ENCODE assay signal across 8 cellular contexts in the genomic region with DNA sequence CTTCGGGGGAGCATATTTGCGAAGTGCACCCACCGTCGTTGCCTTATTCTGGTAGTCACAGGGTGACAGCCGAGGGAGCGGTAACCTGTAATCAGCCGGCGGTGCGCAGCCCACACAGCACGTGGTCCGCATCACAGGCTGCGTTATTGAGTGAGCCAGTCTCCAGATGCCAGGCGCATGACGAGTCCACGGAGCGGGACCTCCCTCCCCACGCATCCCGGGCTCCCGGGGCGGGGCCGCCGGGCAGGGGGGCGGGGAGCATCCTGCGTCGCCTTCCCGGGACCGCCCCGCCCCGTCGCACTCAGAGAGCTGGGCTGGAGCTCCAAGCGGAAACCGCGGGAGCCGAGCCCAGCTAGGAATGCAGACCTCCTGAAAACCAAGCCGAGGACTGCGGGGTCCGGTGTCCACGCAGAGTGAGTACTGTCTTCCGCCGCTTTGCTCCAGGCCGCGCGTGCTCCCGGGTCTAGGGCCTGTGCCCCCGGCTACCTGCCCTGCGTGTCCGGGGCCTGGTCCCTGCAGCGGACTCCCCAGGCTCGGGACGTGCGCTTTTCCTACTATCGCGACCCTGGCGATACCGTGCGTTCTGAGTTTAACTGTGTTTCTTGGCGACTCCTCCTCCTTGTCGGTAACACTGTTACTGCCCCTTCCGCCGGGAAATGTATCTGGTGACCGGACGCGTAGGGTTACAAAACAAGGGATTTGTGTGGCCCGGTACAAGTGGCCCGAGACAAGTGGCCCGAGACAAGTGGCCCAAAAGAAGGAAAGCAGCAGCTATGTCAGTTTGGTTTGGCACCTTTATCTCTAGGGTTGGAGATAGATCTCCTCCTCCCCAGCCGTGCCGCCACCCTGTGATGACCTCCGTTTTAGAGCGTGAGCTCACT. TPM values are rescaled to one million over a fixed set of nuclear protein-coding genes. Genes with fewer than 3 reads are reported as not detected.
A peak's percentile ranks its signal among the peaks of the same experiment; 100 is the strongest.
DNase-seq lines count a peak whose midpoint lies in the region; ATAC-seq and TF ChIP-seq lines count a peak whose summit lies in the region.

No MANE protein-coding gene starts in this region.

- CTCF ChIA-PET in HEK293T (lab: Yijun Ruan, JAX): interaction anchor here (0.7 to 2.4 kb wide), 3 partner anchors 15 to 50 kb away, joined by 4 to 19 read pairs (median 4); no protein-coding TSS in a partner anchor
- CTCF ChIA-PET in WTC11 (lab: Charles Lee): interaction anchor here (0.8 to 2.2 kb wide), 8 partner anchors 12 to 440 kb away, joined by 3 to 10 read pairs (median 4); partner anchors contain the start of gene LIX1
- CTCF ChIA-PET in mammary epithelial cell (lab: Charles Lee; ENCODE audit: low non-redundant PET): interaction anchor here (0.5 to 0.7 kb wide), 4 partner anchors 18 to 194 kb away, joined by 4 to 5 read pairs (median 4); no protein-coding TSS in a partner anchor

- in situ Hi-C loops in mammary epithelial cell (cut with MboI; ENCODE audit: low sequenced_read_pairs in 2 of 2): no loop called here

- H3K9me3 ChIP-seq in mammary epithelial cell (replicated peaks; ENCODE audit: insufficient read depth, low read length) (no peaks in the 10 kb centered on the region), skeletal muscle tissue (ENCODE audit: control insufficient read depth in 3 of 3, low read length in 3 of 3) (no peaks in the 10 kb centered on the region)

- H3K36me3 ChIP-seq in mammary epithelial cell (ENCODE audit: insufficient read depth, low read length) (peaks cover 1% of the 10 kb centered on the region), skeletal muscle tissue (ENCODE audit: control insufficient read depth in 3 of 3, insufficient read depth in 3 of 3, low read length in 3 of 3) (no peaks in the 10 kb centered on the region)

- peak overlapping the region; percentile 85 for H3K27ac Mint-ChIP-seq in WTC11

- peak overlapping the region; percentile 99 for H3K9ac ChIP-seq in mammary epithelial cell (ENCODE audit: insufficient read depth, low read length)
- H3K9ac ChIP-seq in skeletal muscle tissue (ENCODE audit: low read depth in 1 of 3, low read length in 3 of 3): peak overlapping the region; percentile 83 to 99 (median 96)

- DNase-seq in GM10266 (ENCODE audit: extremely low spot score) (peak; percentile 63), HEK293T (ENCODE audit: extremely low spot score) (peak; percentile 87), NCI-H1048 (lab: John Stamatoyannopoulos, UW) (peak; percentile 73), WTC11 (ENCODE audit: low spot score) (peak; percentile 71), mammary epithelial cell (peak; percentile 97), iPS-NIHi11 (ENCODE audit: low spot score) (peak; percentile 89), NK-92 (lab: John Stamatoyannopoulos, UW; ENCODE audit: unreplicated experiment) (no peak)

- peaks cover 76% of the 10 kb centered on the region for H3K79me2 ChIP-seq in mammary epithelial cell (ENCODE audit: insufficient read depth, low read length)

- intact Hi-C loops in mammary epithelial cell (cut with micrococcal nuclease): loop anchor here (1.0 to 5.0 kb wide), 5 partner anchors 10 to 88 kb away; partner anchors contain the start of gene CAST

- peak; percentile 85 for ATAC-seq in WTC11

- BruUV-seq in mammary epithelial cell (replicated peaks; lab: Mats Ljungman, UMichigan): no TSS peak

- peak overlapping the region; percentile 99 for H3K27ac ChIP-seq in mammary epithelial cell (ENCODE audit: insufficient read depth, low read depth, low read length)
- peak overlapping the region; percentile 94 for H3K27ac ChIP-seq in skeletal muscle tissue (ENCODE audit: low read depth, low read length)

- TF ChIP-seq CTCF in GM10266 (IDR thresholded peaks at IDR 0.05; ENCODE audit: control insufficient read depth, insufficient read depth, low read depth, missing control alignments) (no peak), WTC11 (IDR thresholded peaks at IDR 0.05) (no peak), mammary epithelial cell (conservative IDR thresholded peaks at IDR 0.05 in 1 of 2, IDR thresholded peaks at IDR 0.05 in 1 of 2; ENCODE audit: extremely low read depth in 1 of 2, insufficient read depth in 1 of 2, low read depth in 1 of 2, low read length in 2 of 2) (no peak)

- peaks cover 54% of the 10 kb centered on the region for H3K4me1 ChIP-seq in mammary epithelial cell (ENCODE audit: insufficient read depth, low read length)
- H3K4me1 ChIP-seq in skeletal muscle tissue (ENCODE audit: control insufficient read depth in 3 of 3, insufficient read depth in 3 of 3, low read length in 3 of 3): peaks cover 15 to 40% (median 21%) of the 10 kb centered on the region in 3 donors

- peak overlapping the region; percentile 90 for H3K4me2 ChIP-seq in mammary epithelial cell (ENCODE audit: insufficient read depth, low read depth, low read length)

- H3K4me3 Mint-ChIP-seq in WTC11: peak overlapping the region; percentile 89

- no peaks in the 10 kb centered on the region for H3K9me3 Mint-ChIP-seq in WTC11

- H3K27me3 ChIP-seq in mammary epithelial cell (ENCODE audit: insufficient read depth, low read length) (no peaks in the 10 kb centered on the region), skeletal muscle tissue (ENCODE audit: control insufficient read depth in 3 of 3, insufficient read depth in 3 of 3, low read length in 3 of 3) (no peaks in the 10 kb centered on the region)

- no peaks in the 10 kb centered on the region for H4K20me1 ChIP-seq in mammary epithelial cell (ENCODE audit: insufficient read depth, low read length)

- H3K4me3 ChIP-seq in mammary epithelial cell (replicated peaks in 1 of 3; ENCODE audit: insufficient read depth in 1 of 3, low read depth in 2 of 3, low read length in 3 of 3) (peak overlapping the region; percentile 63 to 79 (median 68)), skeletal muscle tissue (ENCODE audit: low read length in 3 of 3) (peak overlapping the region; percentile 68 to 94 (median 76))

- H3K27me3 Mint-ChIP-seq in WTC11 (ENCODE audit: low read depth): peaks cover 8% of the 10 kb centered on the region; the same call in 1 of the 2 replicates

- no peaks in the 10 kb centered on the region for H3K36me3 Mint-ChIP-seq in WTC11

- no peak overlapping the region for H2AFZ ChIP-seq in mammary epithelial cell (ENCODE audit: low read depth, low read length)

- H3K4me1 Mint-ChIP-seq in WTC11: peaks cover 25% of the 10 kb centered on the region

- WGBS in mammary epithelial cell (ENCODE audit: low coverage, missing lambda C conversion rate): 2% methylated on average over 31 of the region's 70 CpGs

- POLR2A ChIA-PET in HEK293T (lab: Yijun Ruan, JAX): interaction anchor here (0.6 to 3.9 kb wide), 17 partner anchors 11 to 917 kb away, joined by 3 to 23 read pairs (median 3); partner anchors contain the start of genes CAST and ERAP1
- POLR2A ChIA-PET in WTC11 (lab: Charles Lee): interaction anchor here (1.0 to 3.1 kb wide), 6 partner anchors 12 to 270 kb away, joined by 3 to 11 read pairs (median 3); partner anchors contain the start of gene CAST

- dilution Hi-C loops in mammary epithelial cell (cut with HindIII; ENCODE audit: low sequenced_read_pairs): no loop called here

TF ChIP-seq in HEK293T, 16 proteins besides CTCF, POLR2A, EP300 and RAD21:
- TF ChIP-seq FOXA1 (IDR thresholded peaks at IDR 0.05): no peak
- peak; percentile 19; the same call in 1 of the 2 replicates for TF ChIP-seq CTBP1 (IDR thresholded peaks at IDR 0.05; ENCODE audit: borderline replicate concordance)
- no peak for TF ChIP-seq SP1 (IDR thresholded peaks at IDR 0.05)
- TF ChIP-seq TARDBP (IDR thresholded peaks at IDR 0.05): 0 out of 2 replicates have a peak, but pooled peaks have one; percentile 8
- no peak for TF ChIP-seq NFRKB (IDR thresholded peaks at IDR 0.05)
- TF ChIP-seq BHLHE40 (IDR thresholded peaks at IDR 0.05; ENCODE audit: borderline replicate concordance): no peak
- no peak for TF ChIP-seq SUZ12 (IDR thresholded peaks at IDR 0.05)
- TF ChIP-seq, protein P1, sequence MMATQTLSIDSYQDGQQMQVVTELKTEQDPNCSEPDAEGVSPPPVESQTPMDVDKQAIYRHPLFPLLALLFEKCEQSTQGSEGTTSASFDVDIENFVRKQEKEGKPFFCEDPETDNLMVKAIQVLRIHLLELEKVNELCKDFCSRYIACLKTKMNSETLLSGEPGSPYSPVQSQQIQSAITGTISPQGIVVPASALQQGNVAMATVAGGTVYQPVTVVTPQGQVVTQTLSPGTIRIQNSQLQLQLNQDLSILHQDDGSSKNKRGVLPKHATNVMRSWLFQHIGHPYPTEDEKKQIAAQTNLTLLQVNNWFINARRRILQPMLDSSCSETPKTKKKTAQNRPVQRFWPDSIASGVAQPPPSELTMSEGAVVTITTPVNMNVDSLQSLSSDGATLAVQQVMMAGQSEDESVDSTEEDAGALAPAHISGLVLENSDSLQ (IDR thresholded peaks at IDR 0.05): no peak
- TF ChIP-seq LEF1 (IDR thresholded peaks at IDR 0.05; ENCODE audit: borderline replicate concordance): no peak
- TF ChIP-seq L3MBTL2 (conservative IDR thresholded peaks at IDR 0.05): peak; percentile 92

TF ChIP-seq in WTC11, 78 proteins besides CTCF, POLR2A, EP300 and RAD21 (continues in another document):
- TF ChIP-seq ESRRA (CRISPR knock-in tag; IDR thresholded peaks at IDR 0.05; ENCODE audit: borderline replicate concordance): no peak
- no peak for TF ChIP-seq CREB1 (CRISPR knock-in tag; IDR thresholded peaks at IDR 0.05)
- TF ChIP-seq SMAD4 (CRISPR knock-in tag; IDR thresholded peaks at IDR 0.05): no peak
- no peak for TF ChIP-seq ZNF317 (CRISPR knock-in tag; IDR thresholded peaks at IDR 0.05; ENCODE audit: borderline replicate concordance, low read depth)
- TF ChIP-seq ZNF121 (CRISPR knock-in tag; IDR thresholded peaks at IDR 0.05): no peak
- no peak for TF ChIP-seq GRHL2 (CRISPR knock-in tag; IDR thresholded peaks at IDR 0.05; ENCODE audit: insufficient replicate concordance, severe bottlenecking)
- no peak for TF ChIP-seq ATF3 (CRISPR knock-in tag; conservative IDR thresholded peaks at IDR 0.05)
- no peak for TF ChIP-seq RELA (CRISPR knock-in tag; IDR thresholded peaks at IDR 0.05; ENCODE audit: borderline replicate concordance)
- TF ChIP-seq CREM (CRISPR knock-in tag; IDR thresholded peaks at IDR 0.05): no peak

RNA-seq across cellular contexts. Expression of gene CAST, which starts 40.6 kb away (rescaled TPM):
- total RNA-seq in WTC11 (2021) (38.9 to 45.9 TPM (median 40.0 TPM) in 3 replicates), mammary epithelial cell (100 to 1,000 TPM; 397 to 459 TPM), skeletal muscle tissue (87.2 TPM)
- polyA plus RNA-seq in mammary epithelial cell: 339 TPM
- polyA minus RNA-seq in mammary epithelial cell: 359 TPM
